18 cellular contexts compared by ENCODE assay signal in genomic region chr2:175233135-175233719, GRCh38. TPM values are rescaled to one million over a fixed set of nuclear protein-coding genes. Genes with fewer than 3 reads are reported as not detected.
DNase-seq lines count a peak whose midpoint lies in the region; ATAC-seq, FAIRE-seq and TF ChIP-seq lines count a peak whose summit lies in the region.
"Had no signal": no experiment of that assay in that cellular context is flagged by ENCODE, and none has a peak within 500 bp of the region (broad histone marks: within the 10 kb centered on the region; RNA-seq: fewer than 3 reads in every experiment).

No MANE protein-coding gene starts in this region.

- no peak overlapping the region for H3K4me2 ChIP-seq in OCI-LY7 (ENCODE audit: low read length)

- no peaks in the 10 kb centered on the region for H3K9me2 ChIP-seq in OCI-LY7 (ENCODE audit: insufficient read depth, low read length)

- TF ChIP-seq POLR2A in testis (IDR thresholded peaks at IDR 0.05) = no peak

- no peak overlapping the region for H3K4me3 Mint-ChIP-seq in Caco-2 (ENCODE audit: unreplicated experiment)
- H3K4me3 Mint-ChIP-seq: CD4-positive, CD25-positive, alpha-beta regulatory T cell; H9 had no signal

- H3K4me1 ChIP-seq in HEK293 (ENCODE audit: control insufficient read depth, insufficient read depth, low read length) (peaks cover 17% of the 10 kb centered on the region), pancreas (no peaks in the 10 kb centered on the region), testis (no peaks in the 10 kb centered on the region), Caco-2 (no peaks in the 10 kb centered on the region), OCI-LY7 (ENCODE audit: insufficient read depth, low read length, poor library complexity, severe bottlenecking) (peaks cover 4% of the 10 kb centered on the region)

- no peaks in the 10 kb centered on the region for H3K4me1 Mint-ChIP-seq in Caco-2 (ENCODE audit: low read depth, unreplicated experiment)
- H3K4me1 Mint-ChIP-seq: CD4-positive, CD25-positive, alpha-beta regulatory T cell; H9 had no signal

- POLR2A ChIA-PET in AG04450 (lab: Yijun Ruan, JAX) (interaction anchor here (0.7 kb wide), 2 partner anchors 18 to 461 kb away, joined by 4 to 5 read pairs; no protein-coding TSS in a partner anchor), HEK293 (lab: Yijun Ruan, JAX) (interaction anchor here (0.7 kb wide), 2 partner anchors 28 to 258 kb away, joined by 3 to 5 read pairs; no protein-coding TSS in a partner anchor), Caco-2 (lab: Charles Lee) (no interaction called here), OCI-LY7 (lab: Charles Lee) (interaction anchor here (0.6 to 1.0 kb wide), 2 partner anchors 11 to 19 kb away, joined by 3 to 5 read pairs; no protein-coding TSS in a partner anchor)

- H3K4me3 ChIP-seq in AG04450 (ENCODE audit: low read depth, low read length) = no peak overlapping the region
- H3K4me3 ChIP-seq in HEK293 (ENCODE audit: low read depth, low read length) = no peak overlapping the region
- no peak overlapping the region for H3K4me3 ChIP-seq in fibroblast of pulmonary artery (replicated peaks; ENCODE audit: low read depth, low read length)
- no peak overlapping the region for H3K4me3 ChIP-seq in pancreas
- H3K4me3 ChIP-seq in testis = no peak overlapping the region
- H3K4me3 ChIP-seq in Caco-2 (ENCODE audit: low read depth, low read length) = no peak overlapping the region
- no peak overlapping the region for H3K4me3 ChIP-seq in OCI-LY7 (ENCODE audit: low read depth, low read length, poor library complexity, severe bottlenecking)
- H3K4me3 ChIP-seq: SK-N-MC, vagina had no signal

- H3K27ac ChIP-seq in AG04450 (ENCODE audit: low read depth, low read length) (no peak overlapping the region), HEK293 (ENCODE audit: extremely low read depth, low read depth, low read length) (peak overlapping the region; percentile 61; the same call in 1 of the 2 replicates), pancreas (no peak overlapping the region), testis (no peak overlapping the region), OCI-LY7 (ENCODE audit: low read depth, low read length, poor library complexity, severe bottlenecking) (no peak overlapping the region)
- H3K27ac ChIP-seq: SK-N-MC, vagina had no signal

- H3K27me3 ChIP-seq in AG04450 (ENCODE audit: control insufficient read depth, insufficient read depth, low read length) (no peaks in the 10 kb centered on the region), pancreas (no peaks in the 10 kb centered on the region), testis (no peaks in the 10 kb centered on the region), Caco-2 (replicated peaks; ENCODE audit: control insufficient read depth, insufficient read depth, low read length) (no peaks in the 10 kb centered on the region)
- H3K27me3 ChIP-seq: vagina had no signal

- no peaks in the 10 kb centered on the region for H3K9me3 ChIP-seq in AG04450 (ENCODE audit: control insufficient read depth, insufficient read depth, low read length)
- H3K9me3 ChIP-seq in HEK293 (ENCODE audit: control insufficient read depth, insufficient read depth, low read depth, low read length) = no peaks in the 10 kb centered on the region
- H3K9me3 ChIP-seq in pancreas = no peaks in the 10 kb centered on the region
- H3K9me3 ChIP-seq in testis = no peaks in the 10 kb centered on the region
- H3K9me3 ChIP-seq in Caco-2 = no peaks in the 10 kb centered on the region
- no peaks in the 10 kb centered on the region for H3K9me3 ChIP-seq in OCI-LY7 (ENCODE audit: low read length)
- H3K9me3 ChIP-seq: vagina had no signal

- no peaks in the 10 kb centered on the region for H3K36me3 ChIP-seq in HEK293 (ENCODE audit: control insufficient read depth in 2 of 2, insufficient read depth in 1 of 2, low read length in 2 of 2)
- no peaks in the 10 kb centered on the region for H3K36me3 ChIP-seq in pancreas
- no peaks in the 10 kb centered on the region for H3K36me3 ChIP-seq in testis (ENCODE audit: low read depth, missing control alignments)
- H3K36me3 ChIP-seq in Caco-2 (ENCODE audit: control insufficient read depth, insufficient read depth, low read length) = no peaks in the 10 kb centered on the region
- no peaks in the 10 kb centered on the region for H3K36me3 ChIP-seq in OCI-LY7 (ENCODE audit: insufficient read depth, low read length)
- H3K36me3 ChIP-seq: vagina had no signal

- H2AFZ ChIP-seq in OCI-LY7 (ENCODE audit: low read length) = no peak overlapping the region

- TF ChIP-seq CTCF in AG04450 (IDR thresholded peaks at IDR 0.05; ENCODE audit: low read depth, low read length) = no peak
- TF ChIP-seq CTCF in HEK293 (tag by site-specific recombination; IDR thresholded peaks at IDR 0.05) = no peak
- TF ChIP-seq CTCF in fibroblast of pulmonary artery (IDR thresholded peaks at IDR 0.05; ENCODE audit: low read length, missing control alignments) = no peak
- no peak for TF ChIP-seq CTCF in pancreas (IDR thresholded peaks at IDR 0.05)
- no peak for TF ChIP-seq CTCF in testis (IDR thresholded peaks at IDR 0.05)
- no peak for TF ChIP-seq CTCF in Caco-2 (IDR thresholded peaks at IDR 0.05; ENCODE audit: insufficient read depth in 1 of 2, low read depth in 1 of 2, low read length in 1 of 2, severe bottlenecking in 1 of 2, unreplicated experiment in 1 of 2)
- TF ChIP-seq CTCF in OCI-LY7 (conservative IDR thresholded peaks at IDR 0.05; ENCODE audit: low read length) = no peak

- H3K79me2 ChIP-seq in OCI-LY7 (ENCODE audit: insufficient read depth, low read depth, low read length) = no peaks in the 10 kb centered on the region

- ATAC-seq in SK-N-SH treated with all-trans-retinoic acid at 6 μM for 48 hours (peak; percentile 85), pancreas (no peak)

- DNase-seq in AG04450 (ENCODE audit: low read depth, low spot score) (peak; percentile 72), fibroblast of pulmonary artery (ENCODE audit: low read depth) (peak; percentile 49), pancreas (no peak), testis (no peak), Caco-2 (no peak), OCI-LY7 (ENCODE audit: low spot score) (no peak)
- DNase-seq: activated effector memory CD4-positive, alpha-beta T cell treated with Interleukin-2 at 50 U/mL for 16 hours; CD4-positive, CD25-positive, alpha-beta regulatory T cell; cerebellar nuclear complex; H9; MM.1S; NCI-H526; stimulated activated CD4-positive, alpha-beta T cell treated with anti-CD3 and anti-CD28 coated beads, Interleukin-15, amount 100 ng/mL, for 24 hours; stimulated activated CD8-positive, alpha-beta memory T cell treated with anti-CD3 and anti-CD28 coated beads, Interleukin-4, amount 100 ng/mL, for 48 hours had no signal

- H3K9me3 Mint-ChIP-seq in Caco-2 (ENCODE audit: unreplicated experiment) = peaks cover 6% of the 10 kb centered on the region

- FAIRE-seq in pancreas (lab: Jason Lieb, UNC) = no peak

- no peaks in the 10 kb centered on the region for H3K27me3 Mint-ChIP-seq in Caco-2 (ENCODE audit: insufficient read depth, unreplicated experiment)

- 29% methylated on average over 4 of the region's 4 CpGs for WGBS in pancreas, 2 donors
- WGBS in testis, 2 donors = 61 to 64% methylated on average over 4 of the region's 4 CpGs

- intact Hi-C loops in pancreas (cut with DNase I) = no loop called here
- intact Hi-C loops in testis (cut with DNase I; ENCODE audit: low total_unique reads) = no loop called here
- intact Hi-C loops in Caco-2 (cut with micrococcal nuclease; ENCODE audit: unreplicated experiment) = no loop called here
- intact Hi-C loops in OCI-LY7 (cut with micrococcal nuclease; ENCODE audit: unreplicated experiment) = no loop called here

- BruUV-seq in Caco-2 (replicated peaks; lab: Mats Ljungman, UMichigan) (no TSS peak), OCI-LY7 (replicated peaks; lab: Mats Ljungman, UMichigan) (no TSS peak)

- CTCF ChIA-PET in AG04450 (lab: Charles Lee) = interaction anchor here (1.0 to 1.9 kb wide), 2 partner anchors 18 to 29 kb away, joined by 7 to 21 read pairs; no protein-coding TSS in a partner anchor
- CTCF ChIA-PET in HEK293 (lab: Yijun Ruan, JAX) = interaction anchor here (2.0 kb wide), 1 partner anchor 18 kb away, joined by 10 read pairs; no protein-coding TSS in a partner anchor
- CTCF ChIA-PET in Caco-2 (lab: Charles Lee) = no interaction called here
- CTCF ChIA-PET in OCI-LY7 (lab: Charles Lee; ENCODE audit: unreplicated experiment) = no interaction called here

- H3K36me3 Mint-ChIP-seq in Caco-2 (ENCODE audit: insufficient read depth, unreplicated experiment) = no peaks in the 10 kb centered on the region
- H3K36me3 Mint-ChIP-seq: CD4-positive, CD25-positive, alpha-beta regulatory T cell had no signal

- H3K27ac Mint-ChIP-seq in Caco-2 (ENCODE audit: unreplicated experiment) = no peak overlapping the region
- H3K27ac Mint-ChIP-seq: CD4-positive, CD25-positive, alpha-beta regulatory T cell; H9 had no signal

- H4K20me1 ChIP-seq in OCI-LY7 (ENCODE audit: insufficient read depth, low read length) = no peaks in the 10 kb centered on the region

TF ChIP-seq in HEK293, 187 proteins besides CTCF, POLR2A, EP300 and RAD21 (continues in another document):
- TF ChIP-seq ZBTB17 (tag by site-specific recombination; IDR thresholded peaks at IDR 0.05) (0 out of 2 replicates have a peak, but pooled peaks have one; percentile 32), HOXD13 (CRISPR knock-in tag; IDR thresholded peaks at IDR 0.05; ENCODE audit: borderline replicate concordance) (peak; percentile 55; the same call in 1 of the 2 replicates), GFI1B (tag by site-specific recombination; IDR thresholded peaks at IDR 0.05) (no peak), ZNF658 (tag by site-specific recombination; IDR thresholded peaks at IDR 0.05) (no peak)

TF ChIP-seq in SK-N-SH treated with all-trans-retinoic acid at 6 μM for 48 hours, 23 proteins besides CTCF, POLR2A, EP300 and RAD21 (continues in another document):
- no peak for TF ChIP-seq ZC3H10 (CRISPR knock-in tag; IDR thresholded peaks at IDR 0.05)
- TF ChIP-seq TOX (CRISPR knock-in tag; IDR thresholded peaks at IDR 0.05; ENCODE audit: borderline replicate concordance) = no peak
- peak; percentile 42; the same call in 1 of the 2 replicates for TF ChIP-seq ISL1 (CRISPR knock-in tag; IDR thresholded peaks at IDR 0.05)

RNA-seq across cellular contexts. Expression of gene ATP5MC3, which starts 51.7 kb away (rescaled TPM):
- polyA plus RNA-seq in AG04450 (2011; rRNA removed) (396 and 519 TPM in 2 replicates), pancreas (100 to 1,000 TPM in 1 of 2 donors, 10 to 100 TPM in 1; 45.0 to 118 TPM), testis (ENCODE audit: insufficient read depth, low read depth, low replicate concordance) (136 TPM)
- 120 and 126 TPM in 2 replicates for polyA minus RNA-seq in AG04450 (2011; rRNA and poly(A)+ RNA removed)
- total RNA-seq in pancreas (10 to 100 TPM; 36.8 to 74.6 (median 66.2) TPM), testis (10 to 100 TPM; 68.4 to 82.9 TPM), Caco-2 (2022) (299 and 337 TPM in 2 replicates), OCI-LY7 (2022) (300 and 371 TPM in 2 replicates)
- total RNA-seq in OCI-LY7 (2014; rRNA removed; shearing (Covaris generic)) = 149 and 161 TPM in 2 replicates

Comparison
In these comparisons a context has a peak if more than half of its experiments do, and no peak if none do; other contexts are left out.
1. DNase-seq: peak in AG04450 (single experiment) and fibroblast of pulmonary artery (single experiment); none in pancreas (0 of 6), testis (single experiment), Caco-2 (0 of 2) and OCI-LY7 (single experiment).
2. CTCF ChIA-PET loops: an anchor here in AG04450 (1.0 to 1.9 kb wide) and HEK293 (2.0 kb wide); none called in Caco-2 and OCI-LY7.